Comparison of ENCODE assay signal across 8 cellular contexts in genomic region chrX:118497180-118497814, GRCh38. TPM values are rescaled to one million over a fixed set of nuclear protein-coding genes. Genes with fewer than 3 reads are reported as not detected.
DNase-seq lines count a peak whose midpoint lies in the region; ATAC-seq and TF ChIP-seq lines count a peak whose summit lies in the region.

No MANE protein-coding gene starts in this region.

- H3K9me3 ChIP-seq in right cardiac atrium (ENCODE audit: control insufficient read depth, low read length) = no peaks in the 10 kb centered on the region
- no peaks in the 10 kb centered on the region for H3K9me3 ChIP-seq in thyroid gland

- H3K27me3 ChIP-seq in right cardiac atrium (ENCODE audit: control insufficient read depth, insufficient read depth) (no peaks in the 10 kb centered on the region), thyroid gland (no peaks in the 10 kb centered on the region)

- intact Hi-C loops in right cardiac atrium (cut with DNase I) = no loop called here
- intact Hi-C loops in thyroid gland (cut with DNase I) = no loop called here

- H3K4me1 ChIP-seq in right cardiac atrium (ENCODE audit: control insufficient read depth, insufficient read depth, low read length) (no peaks in the 10 kb centered on the region), thyroid gland (peaks cover 5 to 8% of the 10 kb centered on the region in 2 donors)

- peak in 1 of 2 donors; percentile 62 for TF ChIP-seq POLR2A in thyroid gland (IDR thresholded peaks at IDR 0.05)

- H3K36me3 ChIP-seq in thyroid gland = no peaks in the 10 kb centered on the region

- peak; percentile 32 for DNase-seq in activated T-cell treated with anti-CD3 and anti-CD28 coated beads, Interleukin-2, amount 50 U/mL, for 1 hour
- DNase-seq in activated T-cell treated with anti-CD3 and anti-CD28 coated beads for 4 hours (no peak), right cardiac atrium (no peak), thyroid gland (peak; percentile 40 to 42), DMS 273 treated with DMSO at 0.1 percent for 48 hours (lab: John Stamatoyannopoulos, UW) (no peak), hypothalamus (lab: John Stamatoyannopoulos, UW) (no peak), pons (ENCODE audit: low spot score) (no peak)
- peak; percentile 2 to 12 for DNase-seq in activated CD4-positive, alpha-beta T cell treated with anti-CD3 and anti-CD28 coated beads, Interleukin-2, amount 50 U/mL, for 4 hours

- no peak for TF ChIP-seq CTCF in thyroid gland (IDR thresholded peaks at IDR 0.05)

- no peak for ATAC-seq in right cardiac atrium

- no peak overlapping the region for H3K27ac ChIP-seq in right cardiac atrium (ENCODE audit: low read length)
- H3K27ac ChIP-seq in thyroid gland = peak overlapping the region; percentile 55 to 76 (median 74)

- H3K4me3 ChIP-seq in right cardiac atrium (ENCODE audit: low read length) (peak overlapping the region; percentile 65), thyroid gland (replicated peaks in 1 of 3) (peak overlapping the region in 2 of 3 donors; percentile 14 to 69)

- WGBS in right cardiac atrium = 45% methylated on average over 6 of the region's 6 CpGs
- 21 to 26% methylated on average over 6 of the region's 6 CpGs for WGBS in thyroid gland, 2 donors

RNA-seq across cellular contexts. Expression of gene DOCK11, which starts 1.7 kb away (rescaled TPM):
- 1 to 10 TPM; 3.3 to 8.5 (median 6.2) TPM for total RNA-seq in right cardiac atrium
- 3.5 TPM for polyA plus RNA-seq in right cardiac atrium
- total RNA-seq in thyroid gland = 10 to 100 TPM; 36.0 to 50.0 (median 41.1) TPM

Comparison
In these comparisons a context has a peak if more than half of its experiments do, and no peak if none do; other contexts are left out.
1. DNase-seq: peak in activated T-cell treated with anti-CD3 and anti-CD28 coated beads, Interleukin-2, amount 50 U/mL, for 1 hour (single experiment), activated CD4-positive, alpha-beta T cell treated with anti-CD3 and anti-CD28 coated beads, Interleukin-2, amount 50 U/mL, for 4 hours (2 of 2) and thyroid gland (2 of 2); none in activated T-cell treated with anti-CD3 and anti-CD28 coated beads for 4 hours (single experiment), right cardiac atrium (0 of 3), DMS 273 treated with DMSO at 0.1 percent for 48 hours (single experiment), hypothalamus (0 of 51) and pons (single experiment).